17 cellular contexts compared by ENCODE assay signal in the genomic region with DNA sequence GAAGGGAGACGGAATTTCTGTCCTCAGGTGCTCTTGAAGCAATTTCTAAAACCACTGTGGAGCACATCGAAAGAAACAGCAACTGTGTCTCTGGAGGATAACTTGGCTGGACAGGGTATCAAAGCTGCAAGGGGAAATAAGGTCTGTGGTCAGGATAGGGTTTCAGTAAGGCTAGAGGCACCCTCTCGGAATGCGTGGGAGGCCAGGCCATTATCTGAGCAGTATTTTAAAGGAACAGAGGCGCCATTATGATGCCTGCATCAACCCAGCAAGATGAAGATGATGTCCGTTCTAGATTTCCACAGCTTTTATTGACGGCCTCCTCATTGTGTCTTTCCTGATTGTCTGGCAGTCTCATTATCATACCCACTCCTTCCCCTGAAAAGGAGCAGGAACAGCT.
DNase-seq lines count a peak whose midpoint lies in the region; ATAC-seq, FAIRE-seq and TF ChIP-seq lines count a peak whose summit lies in the region.
"Had no signal": no experiment of that assay in that cellular context is flagged by ENCODE, and none has a peak within 500 bp of the region (broad histone marks: within the 10 kb centered on the region; RNA-seq: fewer than 3 reads in every experiment).

No MANE protein-coding gene starts in this region.

- H3K36me3 ChIP-seq in brain microvascular endothelial cell (replicated peaks), result no peaks in the 10 kb centered on the region

- in situ Hi-C loops in brain microvascular endothelial cell (cut with HindIII; ENCODE audit: low pct_ligation_motif_present, low sequenced_read_pairs), result no loop called here

- H3K27ac ChIP-seq in brain microvascular endothelial cell, result no peak overlapping the region
- H3K27ac ChIP-seq: parathyroid adenoma had no signal

- no peak for TF ChIP-seq POLR2A in GM12892 (IDR thresholded peaks at IDR 0.05; ENCODE audit: low read depth, low read length)

- H3K27me3 ChIP-seq in brain microvascular endothelial cell (replicated peaks), result no peaks in the 10 kb centered on the region

- intact Hi-C loops in left ventricle myocardium superior (cut with micrococcal nuclease), result no loop called here

- TF ChIP-seq CTCF in choroid plexus epithelial cell (conservative IDR thresholded peaks at IDR 0.05; ENCODE audit: low read depth, low read length), result no peak
- no peak for TF ChIP-seq CTCF in brain microvascular endothelial cell (IDR thresholded peaks at IDR 0.05; ENCODE audit: low read depth, low read length, missing control alignments)

- ATAC-seq in HG02588 (IDR thresholded peaks at IDR 0.05; ENCODE audit: unreplicated experiment), result peak; percentile 52
- ATAC-seq in left ventricle myocardium superior, result no peak
- ATAC-seq in GM18511 (IDR thresholded peaks at IDR 0.05; ENCODE audit: unreplicated experiment), result no peak

- FAIRE-seq in GM12892 (lab: Jason Lieb, UNC), result peak; percentile 73
- FAIRE-seq: colon, D721Med had no signal

- no peak for DNase-seq in GM12892 (ENCODE audit: insufficient read length)
- peak; percentile 25 to 31 for DNase-seq in Kasumi-1 (lab: John Stamatoyannopoulos, UW)
- peak; percentile 53 for DNase-seq in choroid plexus epithelial cell (ENCODE audit: low read depth)
- no peak for DNase-seq in left ventricle myocardium superior
- DNase-seq in NCI-H526 (lab: John Stamatoyannopoulos, UW), result no peak
- DNase-seq in brain microvascular endothelial cell, result no peak
- DNase-seq: ACHN; activated naive CD8-positive, alpha-beta T cell treated with anti-CD3 and anti-CD28 coated beads, Interleukin-2, amount 10 ng/mL, durations not matched to agents 7 days and 5 days; erythroblast; HFFc6; NCI-H526 treated with DMSO at 0.1 percent for 48 hours; Right ventricle myocardium superior had no signal

- H3K4me3 ChIP-seq in choroid plexus epithelial cell (ENCODE audit: low read depth, low read length), result no peak overlapping the region
- no peak overlapping the region for H3K4me3 ChIP-seq in brain microvascular endothelial cell (ENCODE audit: low read depth, low read length)

Comparison
In these comparisons a context has a peak if more than half of its experiments do, and no peak if none do; other contexts are left out.
1. DNase-seq: peak in Kasumi-1 (2 of 2) and choroid plexus epithelial cell (single experiment); none in GM12892 (single experiment), left ventricle myocardium superior (single experiment), NCI-H526 (0 of 2) and brain microvascular endothelial cell (single experiment).